ENCODE assay signal across 10 cellular contexts in genomic region chr20:59858425-59858824, GRCh38.
"Had no signal": no experiment of that assay in that cellular context is flagged by ENCODE, and none has a peak within 500 bp of the region (broad histone marks: within the 10 kb centered on the region; RNA-seq: fewer than 3 reads in every experiment).

No MANE protein-coding gene starts in this region.

- DNase-seq: H9, HFFc6, IMR-90, KBM-7 had no signal

- FAIRE-seq: H1, H54 had no signal

- H3K9ac ChIP-seq: KMS-11 had no signal

- H3K27ac ChIP-seq: HL-60, KMS-11 had no signal

- H2AFZ ChIP-seq: GM23338 had no signal

- ATAC-seq: GM23338, HCT116 had no signal

- H3K4me2 ChIP-seq: GM23338, KMS-11 had no signal

- H3K4me3 ChIP-seq: GM23338 had no signal
